In the genomic region with DNA sequence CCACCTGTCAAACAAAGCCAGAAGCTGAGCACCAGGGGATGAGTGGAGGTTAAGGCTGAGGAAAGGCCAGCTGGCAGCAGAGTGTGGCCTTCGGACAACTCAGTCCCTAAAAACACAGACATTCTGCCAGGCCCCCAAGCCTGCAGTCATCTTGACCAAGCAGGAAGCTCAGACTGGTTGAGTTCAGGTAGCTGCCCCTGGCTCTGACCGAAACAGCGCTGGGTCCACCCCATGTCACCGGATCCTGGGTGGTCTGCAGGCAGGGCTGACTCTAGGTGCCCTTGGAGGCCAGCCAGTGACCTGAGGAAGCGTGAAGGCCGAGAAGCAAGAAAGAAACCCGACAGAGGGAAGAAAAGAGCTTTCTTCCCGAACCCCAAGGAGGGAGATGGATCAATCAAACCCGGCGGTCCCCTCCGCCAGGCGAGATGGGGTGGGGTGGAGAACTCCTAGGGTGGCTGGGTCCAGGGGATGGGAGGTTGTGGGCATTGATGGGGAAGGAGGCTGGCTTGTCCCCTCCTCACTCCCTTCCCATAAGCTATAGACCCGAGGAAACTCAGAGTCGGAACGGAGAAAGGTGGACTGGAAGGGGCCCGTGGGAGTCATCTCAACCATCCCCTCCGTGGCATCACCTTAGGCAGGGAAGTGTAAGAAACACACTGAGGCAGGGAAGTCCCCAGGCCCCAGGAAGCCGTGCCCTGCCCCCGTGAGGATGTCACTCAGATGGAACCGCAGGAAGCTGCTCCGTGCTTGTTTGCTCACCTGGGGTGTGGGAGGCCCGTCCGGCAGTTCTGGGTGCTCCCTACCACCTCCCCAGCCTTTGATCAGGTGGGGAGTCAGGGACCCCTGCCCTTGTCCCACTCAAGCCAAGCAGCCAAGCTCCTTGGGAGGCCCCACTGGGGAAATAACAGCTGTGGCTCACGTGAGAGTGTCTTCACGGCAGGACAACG, we compare ENCODE assay signal across 8 cellular contexts. TPM values are rescaled to one million over a fixed set of nuclear protein-coding genes. Genes with fewer than 3 reads are reported as not detected.
DNase-seq lines count a peak whose midpoint lies in the region; ATAC-seq and TF ChIP-seq lines count a peak whose summit lies in the region.

No MANE protein-coding gene starts in this region.

- no peaks in the 10 kb centered on the region for H3K27me3 Mint-ChIP-seq in Calu3 (ENCODE audit: unreplicated experiment)

- peak overlapping the region; percentile 69 for H3K27ac Mint-ChIP-seq in Calu3 (ENCODE audit: unreplicated experiment)

- ATAC-seq in HG02759 (IDR thresholded peaks at IDR 0.05; ENCODE audit: unreplicated experiment): peak; percentile 70

- CTCF ChIA-PET in Calu3 (lab: Charles Lee): interaction anchor here (0.7 kb wide), 1 partner anchor 103 kb away, joined by 3 read pairs; no protein-coding TSS in a partner anchor

- H3K36me3 Mint-ChIP-seq in Calu3 (ENCODE audit: insufficient read depth, unreplicated experiment): peaks cover 62% of the 10 kb centered on the region

- no peak overlapping the region for H3K4me3 Mint-ChIP-seq in Calu3 (ENCODE audit: low read depth, unreplicated experiment)

- no peaks in the 10 kb centered on the region for H3K4me1 Mint-ChIP-seq in Calu3 (ENCODE audit: low read depth, unreplicated experiment)

- no peak for TF ChIP-seq CTCF in Calu3 (IDR thresholded peaks at IDR 0.05; ENCODE audit: unreplicated experiment)

- intact Hi-C loops in Calu3 (cut with micrococcal nuclease; ENCODE audit: unreplicated experiment): no loop called here

- BruUV-seq in Calu3 (replicated peaks; lab: Mats Ljungman, UMichigan): no TSS peak

- no peaks in the 10 kb centered on the region for H3K9me3 Mint-ChIP-seq in Calu3 (ENCODE audit: low read depth, unreplicated experiment)

- DNase-seq in Calu3: no peak
- peak; percentile 71 for DNase-seq in activated CD4-positive, alpha-beta T cell treated with anti-CD3 and anti-CD28 coated beads, Interleukin-2, amount 50 U/mL, for 1 hour
- peak; percentile 66 for DNase-seq in left kidney (ENCODE audit: low read depth, low spot score)
- no peak for DNase-seq in NCI-H1694 treated with DMSO at 0.1 percent for 48 hours (lab: John Stamatoyannopoulos, UW)
- no peak for DNase-seq in NOMO-1 (lab: John Stamatoyannopoulos, UW; ENCODE audit: unreplicated experiment in 2 of 2)
- DNase-seq in glomerular visceral epithelial cell (ENCODE audit: extremely low spot score): no peak
- no peak for DNase-seq in globus pallidus (ENCODE audit: low spot score)

RNA-seq across cellular contexts. Expression of a gene that starts 11.7 kb away (rescaled TPM):
- not detected in 2 replicates for total RNA-seq in Calu3 (2022)

RNA-seq across cellular contexts. Expression of a gene that starts 30.4 kb away (rescaled TPM):
- total RNA-seq in Calu3 (2022): 57.9 and 68.4 TPM in 2 replicates

Comparison
In these comparisons a context has a peak if more than half of its experiments do, and no peak if none do; other contexts are left out.
1. DNase-seq: peak in activated CD4-positive, alpha-beta T cell treated with anti-CD3 and anti-CD28 coated beads, Interleukin-2, amount 50 U/mL, for 1 hour (single experiment) and left kidney (single experiment); none in Calu3 (single experiment), NCI-H1694 treated with DMSO at 0.1 percent for 48 hours (single experiment), NOMO-1 (0 of 2), glomerular visceral epithelial cell (single experiment) and globus pallidus (single experiment).